In the genomic region with DNA sequence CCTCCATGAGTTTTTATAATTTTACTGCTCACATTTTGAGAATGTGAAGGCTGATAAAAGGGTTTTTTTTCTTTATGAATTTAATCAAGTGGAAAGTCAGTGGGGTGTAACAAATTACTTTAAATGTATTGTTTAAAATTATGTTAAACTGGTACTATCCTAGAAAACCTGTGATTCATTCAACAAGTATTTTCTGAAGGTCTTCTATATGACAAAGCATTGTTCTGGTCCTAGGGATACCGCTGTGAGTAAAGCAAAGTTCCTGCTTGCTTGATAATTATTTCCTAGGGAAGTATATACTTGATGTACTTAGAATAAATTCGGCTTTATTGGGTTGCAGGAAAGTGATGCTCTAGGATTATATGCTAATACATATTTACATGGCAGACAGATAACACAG, we compare ENCODE assay signal across 19 cellular contexts.
A peak's percentile ranks its signal among the peaks of the same experiment; 100 is the strongest.
DNase-seq lines count a peak whose midpoint lies in the region; ATAC-seq, FAIRE-seq and TF ChIP-seq lines count a peak whose summit lies in the region.
"Had no signal": no experiment of that assay in that cellular context is flagged by ENCODE, and none has a peak within 500 bp of the region (broad histone marks: within the 10 kb centered on the region; RNA-seq: fewer than 3 reads in every experiment).

No MANE protein-coding gene starts in this region.

- peak; percentile 22 for DNase-seq in Caki2 (ENCODE audit: low read depth)
- peak; percentile 16 for DNase-seq in astrocyte of the cerebellum (ENCODE audit: low read depth)
- DNase-seq in iPS-NIHi11 (ENCODE audit: low spot score): peak; percentile 12
- no peak for DNase-seq in mucosa of descending colon
- DNase-seq in D721Med (ENCODE audit: insufficient read length, low spot score): no peak
- DNase-seq in NCI-H1105 (lab: John Stamatoyannopoulos, UW): no peak
- DNase-seq: ACHN; CD4-positive, alpha-beta T cell; Karpas-422; MM.1S; NCI-H1417; NCI-H1930; NCI-H2227 treated with DMSO at 0.1 percent for 48 hours; NCI-H526 treated with DMSO at 0.1 percent for 48 hours; OCI-M1 had no signal

- no peaks in the 10 kb centered on the region for H3K36me3 ChIP-seq in mucosa of descending colon (ENCODE audit: low read depth)

- H3K4me3 ChIP-seq in astrocyte of the cerebellum (ENCODE audit: low read depth, low read length): no peak overlapping the region
- H3K4me3 ChIP-seq in mucosa of descending colon: no peak overlapping the region
- H3K4me3 ChIP-seq: SK-N-MC had no signal

- no peak for TF ChIP-seq RAD21 in Ishikawa (IDR thresholded peaks at IDR 0.05; ENCODE audit: low read depth)

- H3K4me1 ChIP-seq in mucosa of descending colon (ENCODE audit: low read depth): no peaks in the 10 kb centered on the region

- no peak for FAIRE-seq in D721Med (lab: Jason Lieb, UNC)

- TF ChIP-seq CTCF in astrocyte of the cerebellum (IDR thresholded peaks at IDR 0.05; ENCODE audit: low read depth, low read length, missing control alignments): no peak
- no peak for TF ChIP-seq CTCF in mucosa of descending colon (IDR thresholded peaks at IDR 0.05)
- TF ChIP-seq CTCF in D721Med (IDR thresholded peaks at IDR 0.05; ENCODE audit: insufficient read depth, missing control alignments): no peak

- in situ Hi-C loops in Caki2 (cut with HindIII; ENCODE audit: low pct_unique_long_range_greater_than_20kb, low sequenced_read_pairs): no loop called here
- in situ Hi-C loops in astrocyte of the cerebellum (cut with HindIII; ENCODE audit: low sequenced_read_pairs): no loop called here

- peak; percentile 81; the same call in 1 of the 2 replicates for TF ChIP-seq EP300 in Ishikawa (IDR thresholded peaks at IDR 0.05; ENCODE audit: borderline replicate concordance)

- intact Hi-C loops in mucosa of descending colon (cut with DNase I, micrococcal nuclease): no loop called here

- no peaks in the 10 kb centered on the region for H3K9me3 ChIP-seq in mucosa of descending colon

- ATAC-seq in mucosa of descending colon: no peak
- ATAC-seq in GM18520 (IDR thresholded peaks at IDR 0.05; ENCODE audit: unreplicated experiment): no peak
- ATAC-seq: Right ventricle myocardium inferior had no signal

TF ChIP-seq in Ishikawa, 13 proteins besides CTCF, POLR2A, EP300 and RAD21:
- TF ChIP-seq TAF1 (IDR thresholded peaks at IDR 0.05; ENCODE audit: low read depth) (no peak), CREB1 (IDR thresholded peaks at IDR 0.05; ENCODE audit: low read depth) (0 out of 2 replicates have a peak, but pooled peaks have one; percentile 12), NFIC (IDR thresholded peaks at IDR 0.05) (peak; percentile 33; the same call in 1 of the 2 replicates), YY1 (IDR thresholded peaks at IDR 0.05; ENCODE audit: low read depth) (no peak), CEBPB (IDR thresholded peaks at IDR 0.05) (no peak), TEAD4 (IDR thresholded peaks at IDR 0.05) (peak; percentile 82), FOXM1 (IDR thresholded peaks at IDR 0.05; ENCODE audit: borderline replicate concordance, low read depth) (peak; percentile 74; the same call in 1 of the 2 replicates), TCF12 (IDR thresholded peaks at IDR 0.05; ENCODE audit: low read depth) (peak; percentile 58; the same call in 1 of the 2 replicates)

Comparison
In these comparisons a context has a peak if more than half of its experiments do, and no peak if none do; other contexts are left out.
1. DNase-seq: peak in Caki2 (single experiment), astrocyte of the cerebellum (single experiment) and iPS-NIHi11 (single experiment); none in mucosa of descending colon (0 of 3), D721Med (single experiment) and NCI-H1105 (single experiment).